ENCODE assay signal across 15 cellular contexts in the genomic region with DNA sequence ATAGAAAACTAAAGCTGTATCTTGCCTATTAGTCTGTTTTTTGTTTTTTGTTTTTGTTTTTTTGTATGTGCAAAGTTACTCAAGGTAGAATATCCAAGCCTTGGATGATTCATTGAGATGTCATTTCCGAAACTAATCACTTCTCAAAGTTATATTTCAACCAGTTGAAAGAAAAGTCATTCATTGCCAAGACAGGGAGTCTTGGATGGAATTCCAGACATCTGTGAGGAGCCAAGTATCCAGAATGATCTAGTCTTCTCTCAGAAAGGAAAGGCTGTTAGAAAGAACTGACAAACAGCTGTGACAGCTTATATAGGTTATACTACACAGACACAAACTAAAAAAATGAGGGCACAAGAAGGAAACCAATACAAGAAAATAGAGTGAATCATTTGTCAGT.
"Had no signal": no experiment of that assay in that cellular context is flagged by ENCODE, and none has a peak within 500 bp of the region (broad histone marks: within the 10 kb centered on the region; RNA-seq: fewer than 3 reads in every experiment).

No MANE protein-coding gene starts in this region.

- H3K4me3 Mint-ChIP-seq: activated CD8-positive, alpha-beta memory T cell treated with anti-CD3 and anti-CD28 coated beads, Interleukin-2, amount 10 ng/mL, durations not matched to agents 7 days and 5 days; activated naive CD4-positive, alpha-beta T cell treated with anti-CD3 and anti-CD28 coated beads, Interleukin-2, amount 10 ng/mL, durations not matched to agents 7 days and 5 days; endodermal cell; naive B cell; stimulated activated effector memory CD8-positive, alpha-beta T cell treated with anti-CD3 and anti-CD28 coated beads, Interleukin-12 subunit alpha, Interleukin-12 subunit beta, amount 100 ng/mL, for 72 hours; T-helper 17 cell had no signal

- H3K36me3 Mint-ChIP-seq: activated CD8-positive, alpha-beta memory T cell treated with anti-CD3 and anti-CD28 coated beads, Interleukin-2, amount 10 ng/mL, durations not matched to agents 7 days and 5 days; activated naive CD4-positive, alpha-beta T cell treated with anti-CD3 and anti-CD28 coated beads, Interleukin-2, amount 10 ng/mL, durations not matched to agents 7 days and 5 days; naive B cell; stimulated activated effector memory CD8-positive, alpha-beta T cell treated with anti-CD3 and anti-CD28 coated beads, Interleukin-12 subunit alpha, Interleukin-12 subunit beta, amount 100 ng/mL, for 72 hours had no signal

- H3K4me1 Mint-ChIP-seq: activated CD8-positive, alpha-beta memory T cell treated with anti-CD3 and anti-CD28 coated beads, Interleukin-2, amount 10 ng/mL, durations not matched to agents 7 days and 5 days; activated naive CD4-positive, alpha-beta T cell treated with anti-CD3 and anti-CD28 coated beads, Interleukin-2, amount 10 ng/mL, durations not matched to agents 7 days and 5 days; naive B cell; stimulated activated effector memory CD8-positive, alpha-beta T cell treated with anti-CD3 and anti-CD28 coated beads, Interleukin-12 subunit alpha, Interleukin-12 subunit beta, amount 100 ng/mL, for 72 hours; T-helper 17 cell had no signal

- H3K27me3 Mint-ChIP-seq: activated CD8-positive, alpha-beta memory T cell treated with anti-CD3 and anti-CD28 coated beads, Interleukin-2, amount 10 ng/mL, durations not matched to agents 7 days and 5 days; activated naive CD4-positive, alpha-beta T cell treated with anti-CD3 and anti-CD28 coated beads, Interleukin-2, amount 10 ng/mL, durations not matched to agents 7 days and 5 days; naive B cell; T-helper 17 cell had no signal

- H3K9me3 Mint-ChIP-seq: activated T-helper 2 cell treated with anti-CD3 and anti-CD28 coated beads, Interferon-gamma antibody, Interleukin-2, Interleukin-4, amounts not matched to agents 10 μg/mL and 5 μg/mL and 100 μg/mL, durations not matched to agents 14 hours and 24 hours and 36 hours; endodermal cell had no signal

- ATAC-seq: activated CD8-positive, alpha-beta memory T cell treated with anti-CD3 and anti-CD28 coated beads, Interleukin-2, amount 10 ng/mL, durations not matched to agents 7 days and 5 days; left colon; pancreas; stimulated activated effector memory CD8-positive, alpha-beta T cell treated with anti-CD3 and anti-CD28 coated beads, Interleukin-12 subunit alpha, Interleukin-12 subunit beta, amount 100 ng/mL, for 72 hours; T-helper 17 cell had no signal

- DNase-seq: activated CD4-positive, alpha-beta T cell treated with anti-CD3 and anti-CD28 coated beads, Interleukin-2, amount 50 U/mL, for 48 hours; activated CD8-positive, alpha-beta memory T cell treated with anti-CD3 and anti-CD28 coated beads, Interleukin-2, amount 10 ng/mL, durations not matched to agents 7 days and 5 days; activated naive CD4-positive, alpha-beta T cell treated with anti-CD3 and anti-CD28 coated beads, Interleukin-2, amount 10 ng/mL, durations not matched to agents 7 days and 5 days; activated T-cell treated with anti-CD3 and anti-CD28 coated beads, Interleukin-2, amount 50 U/mL, for 1 hour; dorsolateral prefrontal cortex; endodermal cell; left colon; naive B cell; pancreas; retina; T-helper 17 cell; thyroid gland; WERI-Rb-1 had no signal

- H3K27ac Mint-ChIP-seq: activated CD8-positive, alpha-beta memory T cell treated with anti-CD3 and anti-CD28 coated beads, Interleukin-2, amount 10 ng/mL, durations not matched to agents 7 days and 5 days; activated naive CD4-positive, alpha-beta T cell treated with anti-CD3 and anti-CD28 coated beads, Interleukin-2, amount 10 ng/mL, durations not matched to agents 7 days and 5 days; activated T-helper 2 cell treated with anti-CD3 and anti-CD28 coated beads, Interferon-gamma antibody, Interleukin-2, Interleukin-4, amounts not matched to agents 10 μg/mL and 5 μg/mL and 100 μg/mL, durations not matched to agents 14 hours and 24 hours and 36 hours; endodermal cell; naive B cell; stimulated activated effector memory CD8-positive, alpha-beta T cell treated with anti-CD3 and anti-CD28 coated beads, Interleukin-12 subunit alpha, Interleukin-12 subunit beta, amount 100 ng/mL, for 72 hours; T-helper 17 cell had no signal
